ENCODE assay signal across 12 cellular contexts in the genomic region with DNA sequence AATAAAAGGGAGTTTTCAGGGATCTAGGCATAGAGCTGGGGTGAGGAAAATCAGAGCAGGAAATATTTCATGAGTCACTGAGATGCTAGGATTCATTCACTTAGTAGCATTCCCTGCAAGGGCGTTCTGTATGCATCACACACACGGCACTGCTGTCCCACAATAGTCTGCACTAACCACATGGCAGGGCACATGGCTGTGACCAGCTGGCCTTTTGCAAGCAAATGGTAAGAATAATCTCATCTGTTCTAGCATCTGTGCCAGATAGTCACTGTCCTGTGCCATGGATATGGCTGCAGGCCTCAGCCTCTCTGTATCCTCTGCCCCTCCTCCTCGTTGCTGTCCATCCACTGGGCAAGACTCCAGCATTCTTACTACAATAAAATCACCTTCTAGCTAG. TPM values are rescaled to one million over a fixed set of nuclear protein-coding genes. Genes with fewer than 3 reads are reported as not detected.
DNase-seq lines count a peak whose midpoint lies in the region; FAIRE-seq and TF ChIP-seq lines count a peak whose summit lies in the region.
"Had no signal": no experiment of that assay in that cellular context is flagged by ENCODE, and none has a peak within 500 bp of the region (broad histone marks: within the 10 kb centered on the region; RNA-seq: fewer than 3 reads in every experiment).

No MANE protein-coding gene starts in this region.

- no peak overlapping the region for H2BK120ac ChIP-seq in H1 (replicated peaks; ENCODE audit: low read depth, low read length)

- 0 out of 2 replicates have a peak overlapping the region, but pooled peaks have one; percentile 19 for H2BK12ac ChIP-seq in H1 (ENCODE audit: low read depth, low read length)

- in situ Hi-C loops in ACHN (cut with HindIII; ENCODE audit: low pct_ligation_motif_present, low pct_unique_long_range_greater_than_20kb, low sequenced_read_pairs) = no loop called here

- no peak for TF ChIP-seq RAD21 in H1 (IDR thresholded peaks at IDR 0.05 in 1 of 2, conservative IDR thresholded peaks at IDR 0.05 in 1 of 2; ENCODE audit: low read depth in 2 of 2, low read length in 2 of 2)

- peaks cover 22% of the 10 kb centered on the region for H3K36me3 Mint-ChIP-seq in neural crest cell (ENCODE audit: low read depth)
- H3K36me3 Mint-ChIP-seq: activated naive CD8-positive, alpha-beta T cell treated with anti-CD3 and anti-CD28 coated beads, Interleukin-2, amount 10 ng/mL, durations not matched to agents 7 days and 5 days had no signal

- peaks cover 55% of the 10 kb centered on the region for H3K4me1 Mint-ChIP-seq in neural crest cell

- no peak for TF ChIP-seq EP300 in H1 (IDR thresholded peaks at IDR 0.05; ENCODE audit: borderline replicate concordance in 1 of 2, low read depth in 2 of 2, low read length in 2 of 2)

- CTCF ChIA-PET in H1 (lab: Charles Lee; ENCODE audit: partially characterized antibody) = interaction anchor here (0.8 to 3.7 kb wide), 9 partner anchors 9 to 328 kb away, joined by 3 to 20 read pairs (median 4); no protein-coding TSS in a partner anchor

- peak overlapping the region; percentile 91 for H3K27ac Mint-ChIP-seq in neural crest cell (ENCODE audit: unreplicated experiment)
- H3K27ac Mint-ChIP-seq: activated naive CD8-positive, alpha-beta T cell treated with anti-CD3 and anti-CD28 coated beads, Interleukin-2, amount 10 ng/mL, durations not matched to agents 7 days and 5 days had no signal

- TF ChIP-seq POLR2A in H1 (IDR thresholded peaks at IDR 0.05; ENCODE audit: control extremely low read depth in 1 of 2, low read depth in 2 of 2, low read length in 2 of 2) = no peak

- TF ChIP-seq CTCF in H1 (IDR thresholded peaks at IDR 0.05; ENCODE audit: control extremely low read depth in 1 of 3, insufficient read depth in 1 of 3, low read depth in 1 of 3, low read length in 3 of 3) (no peak), neural crest cell (conservative IDR thresholded peaks at IDR 0.05) (no peak)

- H2BK20ac ChIP-seq in H1 (ENCODE audit: low read length) = no peak overlapping the region

- no peaks in the 10 kb centered on the region for H3K27me3 Mint-ChIP-seq in neural crest cell (ENCODE audit: low read depth)

- no peaks in the 10 kb centered on the region for H3K9me3 Mint-ChIP-seq in neural crest cell
- H3K9me3 Mint-ChIP-seq: activated naive CD8-positive, alpha-beta T cell treated with anti-CD3 and anti-CD28 coated beads, Interleukin-2, amount 10 ng/mL, durations not matched to agents 7 days and 5 days had no signal

- no peak overlapping the region for H3K18ac ChIP-seq in H1 (ENCODE audit: extremely low read depth, low read length)

- H3K4me2 ChIP-seq in H1 (ENCODE audit: insufficient read depth in 1 of 2, low read depth in 2 of 2, low read length in 2 of 2) = no peak overlapping the region

- no peak overlapping the region for H2BK15ac ChIP-seq in H1 (ENCODE audit: low read length)

- no peaks in the 10 kb centered on the region for H3K27me3 ChIP-seq in H1 (replicated peaks in 1 of 4; ENCODE audit: control insufficient read depth in 3 of 4, extremely low read depth in 1 of 4, insufficient read depth in 3 of 4, low read length in 3 of 4)
- no peaks in the 10 kb centered on the region for H3K27me3 ChIP-seq in effector memory CD4-positive, alpha-beta T cell (replicated peaks; ENCODE audit: control insufficient read depth, insufficient read depth, low read length, poor library complexity, severe bottlenecking)

- H2BK5ac ChIP-seq in H1 (ENCODE audit: low read depth, low read length) = no peak overlapping the region

- H4K20me1 ChIP-seq in H1 (replicated peaks in 1 of 2; ENCODE audit: control insufficient read depth in 1 of 2, insufficient read depth in 2 of 2, low read length in 2 of 2) = no peaks in the 10 kb centered on the region

- H4K8ac ChIP-seq in H1 (ENCODE audit: extremely low read depth, insufficient read depth, low read length) = no peak overlapping the region

- no peak overlapping the region for H3K14ac ChIP-seq in H1 (ENCODE audit: insufficient read length)

- H4K5ac ChIP-seq in H1 (ENCODE audit: insufficient read length, low read depth, low read length) = no peak overlapping the region

- no peak overlapping the region for H3K4me3 ChIP-seq in H1 (ENCODE audit: extremely low read depth in 1 of 4, insufficient read depth in 2 of 4, low read depth in 3 of 4, low read length in 4 of 4)
- no peak overlapping the region for H3K4me3 ChIP-seq in effector memory CD4-positive, alpha-beta T cell (ENCODE audit: insufficient read depth, low read depth, low read length, poor library complexity, severe bottlenecking)
- H3K4me3 ChIP-seq: K562 had no signal

- no peak overlapping the region for H3K4ac ChIP-seq in H1 (replicated peaks; ENCODE audit: insufficient read length, low read depth, low read length)

- no peak overlapping the region for H3K9ac ChIP-seq in H1 (replicated peaks in 1 of 4; ENCODE audit: extremely low read depth in 1 of 4, low read depth in 3 of 4, low read length in 3 of 4)

- DNase-seq in ACHN = peak; percentile 10
- peak; percentile 89 for DNase-seq in M059J (ENCODE audit: low read depth)
- no peak for DNase-seq in H1 (ENCODE audit: low read depth in 1 of 2, low spot score in 2 of 2)
- DNase-seq in neural crest cell (ENCODE audit: low read depth, low spot score) = no peak
- DNase-seq in effector memory CD4-positive, alpha-beta T cell = no peak
- DNase-seq in NCI-H2171 (lab: John Stamatoyannopoulos, UW) = no peak
- no peak for DNase-seq in NCI-H1105 treated with DMSO at 0.1 percent for 48 hours (lab: John Stamatoyannopoulos, UW)
- no peak for DNase-seq in DMS114 treated with DMSO at 0.1 percent for 48 hours (lab: John Stamatoyannopoulos, UW; ENCODE audit: unreplicated experiment)
- DNase-seq: activated CD4-positive, alpha-beta T cell treated with anti-CD3 and anti-CD28 coated beads for 1 hour; activated naive CD8-positive, alpha-beta T cell treated with anti-CD3 and anti-CD28 coated beads, Interleukin-2, amount 10 ng/mL, durations not matched to agents 7 days and 5 days had no signal

- no peak overlapping the region for H3K56ac ChIP-seq in H1 (replicated peaks; ENCODE audit: insufficient read length, low read depth, low read length)

- no peaks in the 10 kb centered on the region for H3K79me1 ChIP-seq in H1 (ENCODE audit: low read depth, low read length)

- H2AFZ ChIP-seq in H1 (ENCODE audit: low read length) = no peak overlapping the region

- no peaks in the 10 kb centered on the region; the same call in 1 of the 2 replicates for H3K23me2 ChIP-seq in H1 (ENCODE audit: low read depth, low read length)

- H3K9me3 ChIP-seq in H1 (ENCODE audit: insufficient read depth in 2 of 2, low read depth in 1 of 2, low read length in 1 of 2) = no peaks in the 10 kb centered on the region
- H3K9me3 ChIP-seq in effector memory CD4-positive, alpha-beta T cell (ENCODE audit: control insufficient read depth, low read length) = no peaks in the 10 kb centered on the region

- WGBS in H1 (ENCODE audit: extremely low coverage in 1 of 2, insufficient coverage in 1 of 2, insufficient read length in 1 of 2, insufficient replicate concordance in 2 of 2, low coverage in 1 of 2, low lambda C conversion rate in 2 of 2, missing lambda C conversion rate in 1 of 2), 2 experiments = 77% methylated on average over 3 of the region's 3 CpGs; no CpG with 5 or more reads in 1 of the 2 experiments

- H3K27ac ChIP-seq in H1 (ENCODE audit: low read depth, low read length) = no peak overlapping the region
- H3K27ac ChIP-seq in effector memory CD4-positive, alpha-beta T cell (ENCODE audit: insufficient read depth, low read length, poor library complexity, severe bottlenecking) = no peak overlapping the region
- H3K27ac ChIP-seq: C4-2B had no signal

- POLR2A ChIA-PET in H1 (lab: Charles Lee; ENCODE audit: partially characterized antibody) = interaction anchor here (1.1 kb wide), 1 partner anchor 10 kb away, joined by 4 read pairs; no protein-coding TSS in a partner anchor

- no peak for FAIRE-seq in H1 (lab: Jason Lieb, UNC)
- FAIRE-seq: K562 had no signal

- peaks cover 0 to 10% (median 8%) of the 10 kb centered on the region in 4 experiments; a peak in 5 of 7 replicates for H3K4me1 ChIP-seq in H1 (replicated peaks in 1 of 4; ENCODE audit: control insufficient read depth in 3 of 4, insufficient read depth in 4 of 4, low read length in 3 of 4)
- H3K4me1 ChIP-seq in effector memory CD4-positive, alpha-beta T cell (ENCODE audit: control insufficient read depth, insufficient read depth, low read length, poor library complexity, severe bottlenecking) = no peaks in the 10 kb centered on the region

- H3K36me3 ChIP-seq in H1 (ENCODE audit: control insufficient read depth in 2 of 4, insufficient read depth in 4 of 4, low read length in 3 of 4) = peaks cover 0 to 7% (median 2%) of the 10 kb centered on the region in 4 experiments; a peak in 2 of 8 replicates
- H3K36me3 ChIP-seq in effector memory CD4-positive, alpha-beta T cell (ENCODE audit: control insufficient read depth, insufficient read depth, low read length) = no peaks in the 10 kb centered on the region

- H3K4me3 Mint-ChIP-seq in neural crest cell = no peak overlapping the region
- H3K4me3 Mint-ChIP-seq: activated naive CD8-positive, alpha-beta T cell treated with anti-CD3 and anti-CD28 coated beads, Interleukin-2, amount 10 ng/mL, durations not matched to agents 7 days and 5 days had no signal

- H3K23ac ChIP-seq in H1 (ENCODE audit: insufficient read length) = no peak overlapping the region

- H4K91ac ChIP-seq in H1 (replicated peaks; ENCODE audit: insufficient read length, low read length) = no peak overlapping the region

- H2AK5ac ChIP-seq in H1 (ENCODE audit: low read depth, low read length) = no peak overlapping the region

- H3K79me2 ChIP-seq in H1 (ENCODE audit: control insufficient read depth in 1 of 2, insufficient read depth in 2 of 2, low read length in 2 of 2) = no peaks in the 10 kb centered on the region

TF ChIP-seq in H1, 55 proteins besides CTCF, POLR2A, EP300 and RAD21 (continues in another document):
- TF ChIP-seq RFX5 (IDR thresholded peaks at IDR 0.05; ENCODE audit: borderline replicate concordance, low read depth, low read length) (no peak), HDAC6 (IDR thresholded peaks at IDR 0.05; ENCODE audit: low read depth, low read length) (no peak), KDM5A (IDR thresholded peaks at IDR 0.05; ENCODE audit: low read length) (no peak), GTF2F1 (IDR thresholded peaks at IDR 0.05; ENCODE audit: borderline replicate concordance, low read depth, low read length) (no peak), CREB1 (IDR thresholded peaks at IDR 0.05) (no peak)

RNA-seq across cellular contexts. Expression of gene BOC, which starts 37.8 kb away (rescaled TPM):
- total RNA-seq in M059J (2014; rRNA removed; shearing (Covaris generic)) = 5.0 and 12.5 TPM in 2 replicates
- total RNA-seq in H1 (2021; fragmentation: NEBNext Ultra II Directional; extraction: Animal tissue kit (Norgen Biotek cat#: 25700)) = 6.0 and 6.9 TPM in 2 replicates
- 9.3 and 10.6 TPM in 2 replicates for polyA plus RNA-seq in H1 (2011; rRNA removed)
- 10.6 TPM for polyA plus RNA-seq in H1 (2011; cell fraction: cytosol; rRNA removed)
- polyA plus RNA-seq in H1 (2011; cell fraction: nucleus; rRNA removed) = 25.7 TPM
- polyA plus RNA-seq in H1 (2012, experiment 1 of 2) = 6.0 to 8.6 TPM (median 8.3 TPM) in 4 replicates
- polyA plus RNA-seq in H1 (2012, experiment 2 of 2) = 6.4 TPM
- polyA plus RNA-seq in H1 (2013, experiment 1 of 2) = 5.4 TPM
- 4.9 TPM for polyA plus RNA-seq in H1 (2013, experiment 2 of 2)
- 14.2 and 17.4 TPM in 2 replicates for polyA minus RNA-seq in H1 (2011; rRNA and poly(A)+ RNA removed)
- polyA minus RNA-seq in H1 (2011; cell fraction: cytosol; rRNA and poly(A)+ RNA removed) = 5.9 TPM
- 29.7 TPM for polyA minus RNA-seq in H1 (2011; cell fraction: nucleus; rRNA and poly(A)+ RNA removed)
- total RNA-seq in neural crest cell = 114 and 130 TPM in 2 replicates
- total RNA-seq: activated naive CD8-positive, alpha-beta T cell treated with anti-CD3 and anti-CD28 coated beads, Interleukin-2, amount 10 ng/mL, durations not matched to agents 7 days and 5 days; K562 had no signal
- polyA plus RNA-seq: K562 had no signal

Comparison
In these comparisons a context has a peak if more than half of its experiments do, and no peak if none do; other contexts are left out.
1. DNase-seq: peak in ACHN (single experiment) and M059J (single experiment); none in H1 (0 of 2), neural crest cell (single experiment), effector memory CD4-positive, alpha-beta T cell (0 of 3), NCI-H2171 (single experiment), NCI-H1105 treated with DMSO at 0.1 percent for 48 hours (single experiment) and DMS114 treated with DMSO at 0.1 percent for 48 hours (single experiment).